Comparison of ENCODE assay signal across 2 cellular contexts in the genomic region with DNA sequence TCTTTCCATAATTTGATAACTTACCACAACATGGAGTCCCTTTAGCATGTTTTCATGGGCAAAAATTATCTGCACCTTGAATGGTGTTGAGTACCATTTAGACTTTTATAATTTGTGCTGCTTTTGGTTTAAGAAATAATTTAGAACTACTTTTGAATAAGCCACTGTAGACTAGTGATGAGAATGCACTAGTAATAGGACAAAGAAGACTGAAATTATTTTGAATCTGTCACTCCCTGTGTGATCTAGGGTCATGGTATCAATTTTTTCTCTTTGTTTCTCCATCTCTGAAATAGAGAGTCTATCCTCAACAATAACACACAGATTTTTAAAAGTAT.
TF ChIP-seq lines count a peak whose summit lies in the region.

No MANE protein-coding gene starts in this region.

TF ChIP-seq in HCT116, 20 proteins besides CTCF, POLR2A, EP300 and RAD21:
- TF ChIP-seq SRF (IDR thresholded peaks at IDR 0.05; ENCODE audit: low read depth) (no peak), FOSL1 (IDR thresholded peaks at IDR 0.05; ENCODE audit: low read depth) (no peak), ELF1 (IDR thresholded peaks at IDR 0.05; ENCODE audit: borderline replicate concordance, low read depth) (no peak), CEBPB (IDR thresholded peaks at IDR 0.05; ENCODE audit: low read depth) (no peak), YY1 (IDR thresholded peaks at IDR 0.05; ENCODE audit: extremely low read depth, insufficient replicate concordance, low read depth, low read length) (no peak), EZH2phosphoT487 (IDR thresholded peaks at IDR 0.05; ENCODE audit: borderline replicate concordance) (no peak), EGR1 (IDR thresholded peaks at IDR 0.05; ENCODE audit: low read depth) (no peak), ZFX (IDR thresholded peaks at IDR 0.05) (no peak), SP1 (IDR thresholded peaks at IDR 0.05; ENCODE audit: low read depth) (0 out of 2 replicates have a peak, but pooled peaks have one; percentile 2), JUND (IDR thresholded peaks at IDR 0.05) (no peak), POLR2AphosphoS5 (IDR thresholded peaks at IDR 0.05; ENCODE audit: low read depth, low read length) (no peak), EZH2 (IDR thresholded peaks at IDR 0.05) (no peak), CBX3 (IDR thresholded peaks at IDR 0.05; ENCODE audit: low read depth) (no peak), SIN3A (IDR thresholded peaks at IDR 0.05; ENCODE audit: low read depth) (no peak)
- TF ChIP-seq, protein P1, sequence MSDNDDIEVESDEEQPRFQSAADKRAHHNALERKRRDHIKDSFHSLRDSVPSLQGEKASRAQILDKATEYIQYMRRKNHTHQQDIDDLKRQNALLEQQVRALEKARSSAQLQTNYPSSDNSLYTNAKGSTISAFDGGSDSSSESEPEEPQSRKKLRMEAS (IDR thresholded peaks at IDR 0.05): 0 out of 2 replicates have a peak, but pooled peaks have one; percentile 0
- TF ChIP-seq, protein P2, sequence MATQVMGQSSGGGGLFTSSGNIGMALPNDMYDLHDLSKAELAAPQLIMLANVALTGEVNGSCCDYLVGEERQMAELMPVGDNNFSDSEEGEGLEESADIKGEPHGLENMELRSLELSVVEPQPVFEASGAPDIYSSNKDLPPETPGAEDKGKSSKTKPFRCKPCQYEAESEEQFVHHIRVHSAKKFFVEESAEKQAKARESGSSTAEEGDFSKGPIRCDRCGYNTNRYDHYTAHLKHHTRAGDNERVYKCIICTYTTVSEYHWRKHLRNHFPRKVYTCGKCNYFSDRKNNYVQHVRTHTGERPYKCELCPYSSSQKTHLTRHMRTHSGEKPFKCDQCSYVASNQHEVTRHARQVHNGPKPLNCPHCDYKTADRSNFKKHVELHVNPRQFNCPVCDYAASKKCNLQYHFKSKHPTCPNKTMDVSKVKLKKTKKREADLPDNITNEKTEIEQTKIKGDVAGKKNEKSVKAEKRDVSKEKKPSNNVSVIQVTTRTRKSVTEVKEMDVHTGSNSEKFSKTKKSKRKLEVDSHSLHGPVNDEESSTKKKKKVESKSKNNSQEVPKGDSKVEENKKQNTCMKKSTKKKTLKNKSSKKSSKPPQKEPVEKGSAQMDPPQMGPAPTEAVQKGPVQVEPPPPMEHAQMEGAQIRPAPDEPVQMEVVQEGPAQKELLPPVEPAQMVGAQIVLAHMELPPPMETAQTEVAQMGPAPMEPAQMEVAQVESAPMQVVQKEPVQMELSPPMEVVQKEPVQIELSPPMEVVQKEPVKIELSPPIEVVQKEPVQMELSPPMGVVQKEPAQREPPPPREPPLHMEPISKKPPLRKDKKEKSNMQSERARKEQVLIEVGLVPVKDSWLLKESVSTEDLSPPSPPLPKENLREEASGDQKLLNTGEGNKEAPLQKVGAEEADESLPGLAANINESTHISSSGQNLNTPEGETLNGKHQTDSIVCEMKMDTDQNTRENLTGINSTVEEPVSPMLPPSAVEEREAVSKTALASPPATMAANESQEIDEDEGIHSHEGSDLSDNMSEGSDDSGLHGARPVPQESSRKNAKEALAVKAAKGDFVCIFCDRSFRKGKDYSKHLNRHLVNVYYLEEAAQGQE (IDR thresholded peaks at IDR 0.05; ENCODE audit: low read depth): no peak
TF ChIP-seq in HCT116: peak in this region for 2.

TF ChIP-seq in K562, 482 proteins besides CTCF, POLR2A, EP300 and RAD21:
- TF ChIP-seq FOSL1 (tag; conservative IDR thresholded peaks at IDR 0.05): peak; percentile 82
- TF ChIP-seq C11orf30 (IDR thresholded peaks at IDR 0.05; ENCODE audit: low read depth): peak; percentile 8; the same call in 1 of the 2 replicates
- peak; percentile 22; the same call in 1 of the 2 replicates for TF ChIP-seq ZNF316 (IDR thresholded peaks at IDR 0.05)
- no peak for TF ChIP-seq ESRRA (IDR thresholded peaks at IDR 0.05; ENCODE audit: borderline replicate concordance, low read depth)
- TF ChIP-seq BACH1 (tag; IDR thresholded peaks at IDR 0.05): peak; percentile 57; the same call in 1 of the 2 replicates
- no peak for TF ChIP-seq ZNF512 (tag; IDR thresholded peaks at IDR 0.05)
- no peak for TF ChIP-seq ZEB2 (IDR thresholded peaks at IDR 0.05)
- TF ChIP-seq, protein P3, sequence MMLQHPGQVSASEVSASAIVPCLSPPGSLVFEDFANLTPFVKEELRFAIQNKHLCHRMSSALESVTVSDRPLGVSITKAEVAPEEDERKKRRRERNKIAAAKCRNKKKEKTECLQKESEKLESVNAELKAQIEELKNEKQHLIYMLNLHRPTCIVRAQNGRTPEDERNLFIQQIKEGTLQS (IDR thresholded peaks at IDR 0.05): no peak
- TF ChIP-seq, protein P3 (CRISPR knock-in tag; conservative IDR thresholded peaks at IDR 0.05): 0 out of 2 replicates have a peak, but pooled peaks have one; percentile 35
- TF ChIP-seq, protein P4, sequence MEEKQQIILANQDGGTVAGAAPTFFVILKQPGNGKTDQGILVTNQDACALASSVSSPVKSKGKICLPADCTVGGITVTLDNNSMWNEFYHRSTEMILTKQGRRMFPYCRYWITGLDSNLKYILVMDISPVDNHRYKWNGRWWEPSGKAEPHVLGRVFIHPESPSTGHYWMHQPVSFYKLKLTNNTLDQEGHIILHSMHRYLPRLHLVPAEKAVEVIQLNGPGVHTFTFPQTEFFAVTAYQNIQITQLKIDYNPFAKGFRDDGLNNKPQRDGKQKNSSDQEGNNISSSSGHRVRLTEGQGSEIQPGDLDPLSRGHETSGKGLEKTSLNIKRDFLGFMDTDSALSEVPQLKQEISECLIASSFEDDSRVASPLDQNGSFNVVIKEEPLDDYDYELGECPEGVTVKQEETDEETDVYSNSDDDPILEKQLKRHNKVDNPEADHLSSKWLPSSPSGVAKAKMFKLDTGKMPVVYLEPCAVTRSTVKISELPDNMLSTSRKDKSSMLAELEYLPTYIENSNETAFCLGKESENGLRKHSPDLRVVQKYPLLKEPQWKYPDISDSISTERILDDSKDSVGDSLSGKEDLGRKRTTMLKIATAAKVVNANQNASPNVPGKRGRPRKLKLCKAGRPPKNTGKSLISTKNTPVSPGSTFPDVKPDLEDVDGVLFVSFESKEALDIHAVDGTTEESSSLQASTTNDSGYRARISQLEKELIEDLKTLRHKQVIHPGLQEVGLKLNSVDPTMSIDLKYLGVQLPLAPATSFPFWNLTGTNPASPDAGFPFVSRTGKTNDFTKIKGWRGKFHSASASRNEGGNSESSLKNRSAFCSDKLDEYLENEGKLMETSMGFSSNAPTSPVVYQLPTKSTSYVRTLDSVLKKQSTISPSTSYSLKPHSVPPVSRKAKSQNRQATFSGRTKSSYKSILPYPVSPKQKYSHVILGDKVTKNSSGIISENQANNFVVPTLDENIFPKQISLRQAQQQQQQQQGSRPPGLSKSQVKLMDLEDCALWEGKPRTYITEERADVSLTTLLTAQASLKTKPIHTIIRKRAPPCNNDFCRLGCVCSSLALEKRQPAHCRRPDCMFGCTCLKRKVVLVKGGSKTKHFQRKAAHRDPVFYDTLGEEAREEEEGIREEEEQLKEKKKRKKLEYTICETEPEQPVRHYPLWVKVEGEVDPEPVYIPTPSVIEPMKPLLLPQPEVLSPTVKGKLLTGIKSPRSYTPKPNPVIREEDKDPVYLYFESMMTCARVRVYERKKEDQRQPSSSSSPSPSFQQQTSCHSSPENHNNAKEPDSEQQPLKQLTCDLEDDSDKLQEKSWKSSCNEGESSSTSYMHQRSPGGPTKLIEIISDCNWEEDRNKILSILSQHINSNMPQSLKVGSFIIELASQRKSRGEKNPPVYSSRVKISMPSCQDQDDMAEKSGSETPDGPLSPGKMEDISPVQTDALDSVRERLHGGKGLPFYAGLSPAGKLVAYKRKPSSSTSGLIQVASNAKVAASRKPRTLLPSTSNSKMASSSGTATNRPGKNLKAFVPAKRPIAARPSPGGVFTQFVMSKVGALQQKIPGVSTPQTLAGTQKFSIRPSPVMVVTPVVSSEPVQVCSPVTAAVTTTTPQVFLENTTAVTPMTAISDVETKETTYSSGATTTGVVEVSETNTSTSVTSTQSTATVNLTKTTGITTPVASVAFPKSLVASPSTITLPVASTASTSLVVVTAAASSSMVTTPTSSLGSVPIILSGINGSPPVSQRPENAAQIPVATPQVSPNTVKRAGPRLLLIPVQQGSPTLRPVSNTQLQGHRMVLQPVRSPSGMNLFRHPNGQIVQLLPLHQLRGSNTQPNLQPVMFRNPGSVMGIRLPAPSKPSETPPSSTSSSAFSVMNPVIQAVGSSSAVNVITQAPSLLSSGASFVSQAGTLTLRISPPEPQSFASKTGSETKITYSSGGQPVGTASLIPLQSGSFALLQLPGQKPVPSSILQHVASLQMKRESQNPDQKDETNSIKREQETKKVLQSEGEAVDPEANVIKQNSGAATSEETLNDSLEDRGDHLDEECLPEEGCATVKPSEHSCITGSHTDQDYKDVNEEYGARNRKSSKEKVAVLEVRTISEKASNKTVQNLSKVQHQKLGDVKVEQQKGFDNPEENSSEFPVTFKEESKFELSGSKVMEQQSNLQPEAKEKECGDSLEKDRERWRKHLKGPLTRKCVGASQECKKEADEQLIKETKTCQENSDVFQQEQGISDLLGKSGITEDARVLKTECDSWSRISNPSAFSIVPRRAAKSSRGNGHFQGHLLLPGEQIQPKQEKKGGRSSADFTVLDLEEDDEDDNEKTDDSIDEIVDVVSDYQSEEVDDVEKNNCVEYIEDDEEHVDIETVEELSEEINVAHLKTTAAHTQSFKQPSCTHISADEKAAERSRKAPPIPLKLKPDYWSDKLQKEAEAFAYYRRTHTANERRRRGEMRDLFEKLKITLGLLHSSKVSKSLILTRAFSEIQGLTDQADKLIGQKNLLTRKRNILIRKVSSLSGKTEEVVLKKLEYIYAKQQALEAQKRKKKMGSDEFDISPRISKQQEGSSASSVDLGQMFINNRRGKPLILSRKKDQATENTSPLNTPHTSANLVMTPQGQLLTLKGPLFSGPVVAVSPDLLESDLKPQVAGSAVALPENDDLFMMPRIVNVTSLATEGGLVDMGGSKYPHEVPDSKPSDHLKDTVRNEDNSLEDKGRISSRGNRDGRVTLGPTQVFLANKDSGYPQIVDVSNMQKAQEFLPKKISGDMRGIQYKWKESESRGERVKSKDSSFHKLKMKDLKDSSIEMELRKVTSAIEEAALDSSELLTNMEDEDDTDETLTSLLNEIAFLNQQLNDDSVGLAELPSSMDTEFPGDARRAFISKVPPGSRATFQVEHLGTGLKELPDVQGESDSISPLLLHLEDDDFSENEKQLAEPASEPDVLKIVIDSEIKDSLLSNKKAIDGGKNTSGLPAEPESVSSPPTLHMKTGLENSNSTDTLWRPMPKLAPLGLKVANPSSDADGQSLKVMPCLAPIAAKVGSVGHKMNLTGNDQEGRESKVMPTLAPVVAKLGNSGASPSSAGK (IDR thresholded peaks at IDR 0.05): no peak
- TF ChIP-seq MAFG (tag; conservative IDR thresholded peaks at IDR 0.05): 0 out of 2 replicates have a peak, but pooled peaks have one; percentile 76
